In genomic region chr2:63054812-63055509, GRCh38 we compare ENCODE assay signal across 12 cellular contexts. TPM values are rescaled to one million over a fixed set of nuclear protein-coding genes. Genes with fewer than 3 reads are reported as not detected.
A peak's percentile ranks its signal among the peaks of the same experiment; 100 is the strongest.
DNase-seq lines count a peak whose midpoint lies in the region; ATAC-seq and TF ChIP-seq lines count a peak whose summit lies in the region.
"Had no signal": no experiment of that assay in that cellular context is flagged by ENCODE, and none has a peak within 500 bp of the region (broad histone marks: within the 10 kb centered on the region; RNA-seq: fewer than 3 reads in every experiment).

No MANE protein-coding gene starts in this region.

- peak; percentile 23 to 25 for DNase-seq in activated T-cell treated with anti-CD3 and anti-CD28 coated beads, Interleukin-2, amount 50 U/mL, for 48 hours
- DNase-seq in activated T-cell treated with anti-CD3 and anti-CD28 coated beads for 4 hours (no peak), spleen (no peak), NCI-H524 (lab: John Stamatoyannopoulos, UW) (no peak)
- no peak for DNase-seq in activated CD8-positive, alpha-beta T cell treated with anti-CD3 and anti-CD28 coated beads, Interleukin-2, amount 10 ng/mL, durations not matched to agents 7 days and 5 days
- DNase-seq: brain microvascular endothelial cell had no signal

- H3K36me3 ChIP-seq in iPS-18a (ENCODE audit: control insufficient read depth, low read depth, low read length) (no peaks in the 10 kb centered on the region), spleen (no peaks in the 10 kb centered on the region)
- H3K36me3 ChIP-seq: brain microvascular endothelial cell had no signal

- peaks cover 79% of the 10 kb centered on the region for H3K27me3 Mint-ChIP-seq in activated CD8-positive, alpha-beta T cell treated with anti-CD3 and anti-CD28 coated beads, Interleukin-2, amount 10 ng/mL, durations not matched to agents 7 days and 5 days (ENCODE audit: low read depth)

- CTCF ChIA-PET in activated CD8-positive, alpha-beta T cell treated with anti-CD3 and anti-CD28 coated beads, Interleukin-2, amount 10 ng/mL, durations not matched to agents 7 days and 5 days (lab: Charles Lee): interaction anchor here (0.8 to 1.4 kb wide), 3 partner anchors 20 to 256 kb away, joined by 3 to 4 read pairs (median 3); no protein-coding TSS in a partner anchor

- WGBS in spleen, 5 donors: 11 to 19% (median 14%) methylated on average over 18 to 19 of the region's 19 CpGs

- H3K27ac Mint-ChIP-seq in activated CD8-positive, alpha-beta T cell treated with anti-CD3 and anti-CD28 coated beads, Interleukin-2, amount 10 ng/mL, durations not matched to agents 7 days and 5 days: no peak overlapping the region

- H3K4me1 Mint-ChIP-seq in activated CD8-positive, alpha-beta T cell treated with anti-CD3 and anti-CD28 coated beads, Interleukin-2, amount 10 ng/mL, durations not matched to agents 7 days and 5 days (ENCODE audit: low read depth): peaks cover 76% of the 10 kb centered on the region

- no peak for TF ChIP-seq CTCF in spleen (IDR thresholded peaks at IDR 0.05 in 8 of 11, conservative IDR thresholded peaks at IDR 0.05 in 3 of 11)

- TF ChIP-seq POLR2A in spleen (IDR thresholded peaks at IDR 0.05): no peak

- no peaks in the 10 kb centered on the region for H3K9me3 ChIP-seq in iPS-18a (ENCODE audit: control insufficient read depth, low read depth, low read length)
- peaks cover 0 to 16% (median 0%) of the 10 kb centered on the region in 8 donors for H3K9me3 ChIP-seq in spleen

- H3K36me3 Mint-ChIP-seq in activated CD8-positive, alpha-beta T cell treated with anti-CD3 and anti-CD28 coated beads, Interleukin-2, amount 10 ng/mL, durations not matched to agents 7 days and 5 days (ENCODE audit: low read depth): peaks cover 6% of the 10 kb centered on the region

- H3K27me3 ChIP-seq in iPS-18a (ENCODE audit: control insufficient read depth, insufficient read depth, low read length): peaks cover 95% of the 10 kb centered on the region
- H3K27me3 ChIP-seq in spleen (replicated peaks in 1 of 7): peaks cover 31 to 100% (median 100%) of the 10 kb centered on the region in 7 donors

- H3K4me3 Mint-ChIP-seq in activated CD8-positive, alpha-beta T cell treated with anti-CD3 and anti-CD28 coated beads, Interleukin-2, amount 10 ng/mL, durations not matched to agents 7 days and 5 days: peak overlapping the region; percentile 57

- H3K27ac ChIP-seq in iPS-18a (ENCODE audit: low read length) (no peak overlapping the region), spleen (peak overlapping the region in 2 of 8 donors; percentile 23 to 52)
- H3K27ac ChIP-seq: brain microvascular endothelial cell had no signal

- no peak overlapping the region for H3K9ac ChIP-seq in iPS-18a (ENCODE audit: low read length)

- intact Hi-C loops in spleen (cut with DNase I; ENCODE audit: low total_unique reads): no loop called here

- no peak for ATAC-seq in activated CD8-positive, alpha-beta T cell treated with anti-CD3 and anti-CD28 coated beads, Interleukin-2, amount 10 ng/mL, durations not matched to agents 7 days and 5 days
- ATAC-seq in GM19467 (IDR thresholded peaks at IDR 0.05; ENCODE audit: unreplicated experiment): no peak
- no peak for ATAC-seq in HG03159 (IDR thresholded peaks at IDR 0.05; ENCODE audit: unreplicated experiment)
- ATAC-seq: activated CD4-positive, CD25-positive, alpha-beta regulatory T cell treated with anti-CD3 and anti-CD28 coated beads, Interleukin-2, amount 50 U/mL, for 24 hours had no signal

- H3K4me1 ChIP-seq in iPS-18a (ENCODE audit: control insufficient read depth, low read depth, low read length) (peaks cover 55% of the 10 kb centered on the region), spleen (peaks cover 42 to 100% (median 96%) of the 10 kb centered on the region in 6 donors)

- H3K4me3 ChIP-seq in iPS-18a (ENCODE audit: low read length) (peak overlapping the region; percentile 51), spleen (peak overlapping the region in 5 of 8 donors; percentile 21 to 60 (median 32))

- no peaks in the 10 kb centered on the region for H3K9me3 Mint-ChIP-seq in activated CD8-positive, alpha-beta T cell treated with anti-CD3 and anti-CD28 coated beads, Interleukin-2, amount 10 ng/mL, durations not matched to agents 7 days and 5 days (ENCODE audit: insufficient read depth)

- POLR2A ChIA-PET in activated CD8-positive, alpha-beta T cell treated with anti-CD3 and anti-CD28 coated beads, Interleukin-2, amount 10 ng/mL, durations not matched to agents 7 days and 5 days (lab: Charles Lee): no interaction called here

RNA-seq across cellular contexts. Expression of gene OTX1, which starts 4.3 kb away (rescaled TPM):
- total RNA-seq in activated CD8-positive, alpha-beta T cell treated with anti-CD3 and anti-CD28 coated beads, Interleukin-2, amount 10 ng/mL, durations not matched to agents 7 days and 5 days: not detected
- total RNA-seq in spleen: under 1 TPM in 2 of 7 donors, not detected in 5; 0.23 to 0.37 TPM
- polyA plus RNA-seq in spleen: not detected
- total RNA-seq: fibroblast of villous mesenchyme had no signal
- polyA plus RNA-seq: neural cell had no signal

Comparison
In these comparisons a context has a peak if more than half of its experiments do, and no peak if none do; other contexts are left out.
1. DNase-seq: peak in activated T-cell treated with anti-CD3 and anti-CD28 coated beads, Interleukin-2, amount 50 U/mL, for 48 hours (2 of 2); none in activated T-cell treated with anti-CD3 and anti-CD28 coated beads for 4 hours (single experiment), activated CD8-positive, alpha-beta T cell treated with anti-CD3 and anti-CD28 coated beads, Interleukin-2, amount 10 ng/mL, durations not matched to agents 7 days and 5 days (single experiment), spleen (single experiment) and NCI-H524 (0 of 2).